ENCODE assay signal across 25 cellular contexts in the genomic region with DNA sequence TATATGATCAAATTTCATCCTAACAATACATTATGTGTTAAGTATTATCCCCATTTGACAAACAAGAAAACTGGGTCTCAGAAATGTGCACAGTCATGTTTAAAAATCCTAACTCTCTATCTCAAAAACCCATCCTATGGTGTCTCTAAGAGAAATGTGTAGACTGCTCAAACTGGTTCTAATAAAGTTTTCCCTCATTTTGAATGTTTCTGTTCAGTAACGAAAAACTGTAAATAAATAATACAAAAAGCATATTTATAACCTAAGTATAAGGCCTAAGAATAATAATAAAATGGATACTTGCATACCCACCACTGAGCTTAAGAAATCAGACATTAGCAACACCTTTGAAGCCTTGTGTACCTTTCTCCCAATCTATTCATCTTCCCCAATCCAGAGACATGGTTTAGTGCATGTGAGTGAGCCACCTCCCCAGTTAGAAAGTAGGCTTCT. TPM values are rescaled to one million over a fixed set of nuclear protein-coding genes. Genes with fewer than 3 reads are reported as not detected.
A peak's percentile ranks its signal among the peaks of the same experiment; 100 is the strongest.
DNase-seq lines count a peak whose midpoint lies in the region; ATAC-seq and TF ChIP-seq lines count a peak whose summit lies in the region.
"Had no signal": no experiment of that assay in that cellular context is flagged by ENCODE, and none has a peak within 500 bp of the region (broad histone marks: within the 10 kb centered on the region; RNA-seq: fewer than 3 reads in every experiment).

No MANE protein-coding gene starts in this region.

- H3K27ac ChIP-seq in KOPT-K1 (ENCODE audit: low read depth, low read length, poor library complexity, severe bottlenecking) (peak overlapping the region; percentile 46), substantia nigra (ENCODE audit: low read depth, low read length, poor library complexity, severe bottlenecking) (no peak overlapping the region)
- H3K27ac ChIP-seq: adrenal gland, C4-2B, dorsolateral prefrontal cortex, gastrocnemius medialis, lower lobe of right lung, ovary, Peyer's patch, SJCRH30, upper lobe of left lung had no signal

- H3K36me3 ChIP-seq in KOPT-K1 (ENCODE audit: insufficient read depth, low read length): no peaks in the 10 kb centered on the region
- H3K36me3 ChIP-seq: adrenal gland, gastrocnemius medialis, lower lobe of right lung, ovary, Peyer's patch, SJCRH30, upper lobe of left lung had no signal

- intact Hi-C loops in natural killer cell (cut with micrococcal nuclease): no loop called here

- no peak for TF ChIP-seq CTCF in natural killer cell (IDR thresholded peaks at IDR 0.05)

- H3K9me3 Mint-ChIP-seq in natural killer cell treated with Interleukin-12 subunit alpha and Interleukin-12 subunit beta and Interleukin-15 and Interleukin-18, amount 100 ng/mL, for 72 hours: no peaks in the 10 kb centered on the region
- no peaks in the 10 kb centered on the region for H3K9me3 Mint-ChIP-seq in natural killer cell
- no peaks in the 10 kb centered on the region for H3K9me3 Mint-ChIP-seq in activated naive CD8-positive, alpha-beta T cell (ENCODE audit: low read depth)
- H3K9me3 Mint-ChIP-seq: naive thymus-derived CD8-positive, alpha-beta T cell had no signal

- H3K9me3 ChIP-seq in KOPT-K1 (ENCODE audit: insufficient read depth, low read length, poor library complexity, severe bottlenecking): no peaks in the 10 kb centered on the region
- H3K9me3 ChIP-seq: adrenal gland, body of pancreas, gastrocnemius medialis, lower lobe of right lung, ovary, Peyer's patch, SJCRH30, upper lobe of left lung had no signal

- H3K27me3 Mint-ChIP-seq in natural killer cell treated with Interleukin-12 subunit alpha and Interleukin-12 subunit beta and Interleukin-15 and Interleukin-18, amount 100 ng/mL, for 72 hours: no peaks in the 10 kb centered on the region
- H3K27me3 Mint-ChIP-seq in natural killer cell (ENCODE audit: low read depth in 2 of 2): peaks cover under 1 to 9% of the 10 kb centered on the region in 2 donors
- no peaks in the 10 kb centered on the region for H3K27me3 Mint-ChIP-seq in activated naive CD8-positive, alpha-beta T cell

- no peak for DNase-seq in natural killer cell treated with Interleukin-12 subunit alpha and Interleukin-12 subunit beta and Interleukin-15 and Interleukin-18, amount 100 ng/mL, for 72 hours (ENCODE audit: low spot score)
- no peak for DNase-seq in natural killer cell
- DNase-seq in NCI-H1048 (lab: John Stamatoyannopoulos, UW): no peak
- no peak for DNase-seq in substantia nigra (lab: John Stamatoyannopoulos, UW)
- DNase-seq: activated CD4-positive, CD25-positive, alpha-beta regulatory T cell; adrenal gland; body of pancreas; dorsolateral prefrontal cortex; gastrocnemius medialis; H7; lower lobe of right lung; naive thymus-derived CD8-positive, alpha-beta T cell; NCI-H1105 treated with DMSO at 0.1 percent for 48 hours; NCI-H2029; NCI-H2227 treated with DMSO at 0.1 percent for 48 hours; NCI-H526 treated with DMSO at 0.1 percent for 48 hours; ovary; Peyer's patch; SJCRH30; stimulated activated CD4-positive, alpha-beta T cell treated with anti-CD3 and anti-CD28 coated beads, Interleukin-2, amount 100 ng/mL, for 24 hours; upper lobe of left lung had no signal

- peak overlapping the region; percentile 51 to 75 for H3K27ac Mint-ChIP-seq in natural killer cell treated with Interleukin-12 subunit alpha and Interleukin-12 subunit beta and Interleukin-15 and Interleukin-18, amount 100 ng/mL, for 72 hours
- no peak overlapping the region for H3K27ac Mint-ChIP-seq in natural killer cell
- H3K27ac Mint-ChIP-seq in activated naive CD8-positive, alpha-beta T cell: peak overlapping the region; percentile 61

- H3K4me1 Mint-ChIP-seq in natural killer cell treated with Interleukin-12 subunit alpha and Interleukin-12 subunit beta and Interleukin-15 and Interleukin-18, amount 100 ng/mL, for 72 hours (ENCODE audit: low read depth in 2 of 2): peaks cover 44 to 47% of the 10 kb centered on the region in 2 donors
- peaks cover 9 to 15% of the 10 kb centered on the region in 2 donors for H3K4me1 Mint-ChIP-seq in natural killer cell
- peaks cover 72% of the 10 kb centered on the region for H3K4me1 Mint-ChIP-seq in activated naive CD8-positive, alpha-beta T cell (ENCODE audit: low read depth)

- peak overlapping the region; percentile 5 for H3K4me3 Mint-ChIP-seq in natural killer cell treated with Interleukin-12 subunit alpha and Interleukin-12 subunit beta and Interleukin-15 and Interleukin-18, amount 100 ng/mL, for 72 hours
- H3K4me3 Mint-ChIP-seq in natural killer cell: no peak overlapping the region
- peak overlapping the region; percentile 27 for H3K4me3 Mint-ChIP-seq in activated naive CD8-positive, alpha-beta T cell

- peaks cover 6% of the 10 kb centered on the region for H3K36me3 Mint-ChIP-seq in natural killer cell treated with Interleukin-12 subunit alpha and Interleukin-12 subunit beta and Interleukin-15 and Interleukin-18, amount 100 ng/mL, for 72 hours
- no peaks in the 10 kb centered on the region for H3K36me3 Mint-ChIP-seq in natural killer cell
- H3K36me3 Mint-ChIP-seq in activated naive CD8-positive, alpha-beta T cell: no peaks in the 10 kb centered on the region
- H3K36me3 Mint-ChIP-seq: naive thymus-derived CD8-positive, alpha-beta T cell had no signal

- no peak for ATAC-seq in natural killer cell treated with Interleukin-12 subunit alpha and Interleukin-12 subunit beta and Interleukin-15 and Interleukin-18, amount 100 ng/mL, for 72 hours
- ATAC-seq in natural killer cell (no peak), HG03196 (IDR thresholded peaks at IDR 0.05; ENCODE audit: unreplicated experiment) (no peak)
- ATAC-seq: body of pancreas; naive thymus-derived CD8-positive, alpha-beta T cell had no signal

RNA-seq across cellular contexts. Expression of gene TNFAIP3, which starts 39.0 kb away (rescaled TPM):
- total RNA-seq in natural killer cell treated with Interleukin-12 subunit alpha and Interleukin-12 subunit beta and Interleukin-15 and Interleukin-18, amount 100 ng/mL, for 72 hours: 100 to 1,000 TPM; 121 to 244 TPM
- 1,000 to 10,000 TPM; 1,163 to 1,298 (median 1,241) TPM for total RNA-seq in natural killer cell

Comparison
In these comparisons a context has a peak if more than half of its experiments do, and no peak if none do; other contexts are left out.
1. H3K27ac Mint-ChIP-seq: peak in natural killer cell treated with Interleukin-12 subunit alpha and Interleukin-12 subunit beta and Interleukin-15 and Interleukin-18, amount 100 ng/mL, for 72 hours (2 of 2) and activated naive CD8-positive, alpha-beta T cell (single experiment); none in natural killer cell (0 of 2).
2. RNA of gene TNFAIP3, which starts 39.0 kb away (total RNA-seq): 1,163 to 1,298 TPM in natural killer cell; 121 to 244 TPM in natural killer cell treated with Interleukin-12 subunit alpha and Interleukin-12 subunit beta and Interleukin-15 and Interleukin-18, amount 100 ng/mL, for 72 hours; every median in the first group is over 4 times any median in the second.